Comparison of ENCODE assay signal across 1 cellular context in genomic region chr12:6943719-6944380, GRCh38.
A peak's percentile ranks its signal among the peaks of the same experiment; 100 is the strongest.
TF ChIP-seq lines count a peak whose summit lies in the region.

C12orf57 (plus strand) TSS chr12:6944022; CDS start chr12:6944122, 100 bp downstream.
RNU7-1 (plus strand) TSS chr12:6943816.

TF ChIP-seq in GM12878, 131 proteins besides CTCF, POLR2A, EP300 and RAD21 (continued from another document and continues in another):
- no peak for TF ChIP-seq PKNOX1 (IDR thresholded peaks at IDR 0.05)
- no peak for TF ChIP-seq ZNF217 (IDR thresholded peaks at IDR 0.05)
- no peak for TF ChIP-seq FOS (IDR thresholded peaks at IDR 0.05; ENCODE audit: borderline replicate concordance, extremely low read depth, insufficient read length)
- TF ChIP-seq RAD51 (IDR thresholded peaks at IDR 0.05) = peak; percentile 53; the same call in 1 of the 2 replicates
- TF ChIP-seq BCL3 (IDR thresholded peaks at IDR 0.05; ENCODE audit: borderline replicate concordance, insufficient read depth, low read depth, low read length, poor library complexity, severe bottlenecking) = peak; percentile 91
- no peak for TF ChIP-seq HSF1 (IDR thresholded peaks at IDR 0.05; ENCODE audit: low read depth, low read length)
- TF ChIP-seq ZBTB4 (CRISPR knock-in tag; IDR thresholded peaks at IDR 0.05) = peak; percentile 99
- TF ChIP-seq EZH2 (IDR thresholded peaks at IDR 0.05; ENCODE audit: borderline replicate concordance, control insufficient read depth, low read depth, low read length) = no peak
- peak; percentile 100 for TF ChIP-seq ZBED1 (IDR thresholded peaks at IDR 0.05; ENCODE audit: borderline replicate concordance)
- peak; percentile 98 for TF ChIP-seq ZNF207 (IDR thresholded peaks at IDR 0.05; ENCODE audit: borderline replicate concordance)
- TF ChIP-seq TCF3 (IDR thresholded peaks at IDR 0.05; ENCODE audit: borderline replicate concordance, insufficient read depth, low read depth, low read length) = peak; percentile 88; the same call in 1 of the 2 replicates
- TF ChIP-seq SIX5 (IDR thresholded peaks at IDR 0.05; ENCODE audit: low read depth, low read length, severe bottlenecking) = peak; percentile 26
- peak; percentile 82; the same call in 1 of the 2 replicates for TF ChIP-seq CHD2 (IDR thresholded peaks at IDR 0.05; ENCODE audit: borderline replicate concordance, low read depth, low read length)
- TF ChIP-seq PRDM15 (CRISPR knock-in tag; IDR thresholded peaks at IDR 0.05) = peak; percentile 99
- peak; percentile 85 for TF ChIP-seq ZNF24 (IDR thresholded peaks at IDR 0.05)
- TF ChIP-seq IRF4 (IDR thresholded peaks at IDR 0.05; ENCODE audit: low read depth, low read length) = peak; percentile 62
- no peak for TF ChIP-seq SMC3 (IDR thresholded peaks at IDR 0.05; ENCODE audit: borderline replicate concordance, low read length)
- no peak for TF ChIP-seq ZNF384 (IDR thresholded peaks at IDR 0.05; ENCODE audit: borderline replicate concordance, low read depth, low read length)
- peak; percentile 92 for TF ChIP-seq BCL11A (IDR thresholded peaks at IDR 0.05; ENCODE audit: low read depth, low read length)
- TF ChIP-seq STAT1 (conservative IDR thresholded peaks at IDR 0.05) = peak; percentile 24; the same call in 1 of the 2 replicates
- no peak for TF ChIP-seq NFIC (IDR thresholded peaks at IDR 0.05; ENCODE audit: low read depth, low read length)
- TF ChIP-seq TCF12 (IDR thresholded peaks at IDR 0.05; ENCODE audit: low read depth, low read length) = peak; percentile 95
- TF ChIP-seq EED (IDR thresholded peaks at IDR 0.05; ENCODE audit: low read depth) = no peak
- peak; percentile 73; the same call in 1 of the 2 replicates for TF ChIP-seq ESRRA (IDR thresholded peaks at IDR 0.05; ENCODE audit: low read length)
- TF ChIP-seq PML (IDR thresholded peaks at IDR 0.05; ENCODE audit: low read length) = no peak
- no peak for TF ChIP-seq ATF2 (IDR thresholded peaks at IDR 0.05; ENCODE audit: low read length)
- TF ChIP-seq BCLAF1 (IDR thresholded peaks at IDR 0.05) = peak; percentile 75
- peak; percentile 97; the same call in 1 of the 2 replicates for TF ChIP-seq WRNIP1 (IDR thresholded peaks at IDR 0.05; ENCODE audit: borderline replicate concordance, low read depth, low read length)
- TF ChIP-seq SMAD5 (IDR thresholded peaks at IDR 0.05; ENCODE audit: low read depth) = peak; percentile 100
- TF ChIP-seq RELA (IDR thresholded peaks at IDR 0.05; ENCODE audit: borderline replicate concordance, partially characterized antibody) = peak; percentile 86
- TF ChIP-seq FOXK2 (IDR thresholded peaks at IDR 0.05) = no peak
- no peak for TF ChIP-seq RBBP5 (conservative IDR thresholded peaks at IDR 0.05)
- TF ChIP-seq PBX3 (IDR thresholded peaks at IDR 0.05; ENCODE audit: insufficient replicate concordance, low read depth, low read length) = peak; percentile 75
- TF ChIP-seq SREBF2 (IDR thresholded peaks at IDR 0.05; ENCODE audit: low read length) = no peak
- peak; percentile 99 for TF ChIP-seq POLR2AphosphoS5 (IDR thresholded peaks at IDR 0.05; ENCODE audit: low read length)
- no peak for TF ChIP-seq NR2F1 (conservative IDR thresholded peaks at IDR 0.05)
- no peak for TF ChIP-seq GABPA (IDR thresholded peaks at IDR 0.05; ENCODE audit: low read depth)
- TF ChIP-seq ZNF687 (IDR thresholded peaks at IDR 0.05) = peak; percentile 100
- TF ChIP-seq ATF3 (IDR thresholded peaks at IDR 0.05; ENCODE audit: borderline replicate concordance, extremely low read depth, low read depth, low read length) = no peak
